Comparison of ENCODE assay signal across 13 cellular contexts in the genomic region with DNA sequence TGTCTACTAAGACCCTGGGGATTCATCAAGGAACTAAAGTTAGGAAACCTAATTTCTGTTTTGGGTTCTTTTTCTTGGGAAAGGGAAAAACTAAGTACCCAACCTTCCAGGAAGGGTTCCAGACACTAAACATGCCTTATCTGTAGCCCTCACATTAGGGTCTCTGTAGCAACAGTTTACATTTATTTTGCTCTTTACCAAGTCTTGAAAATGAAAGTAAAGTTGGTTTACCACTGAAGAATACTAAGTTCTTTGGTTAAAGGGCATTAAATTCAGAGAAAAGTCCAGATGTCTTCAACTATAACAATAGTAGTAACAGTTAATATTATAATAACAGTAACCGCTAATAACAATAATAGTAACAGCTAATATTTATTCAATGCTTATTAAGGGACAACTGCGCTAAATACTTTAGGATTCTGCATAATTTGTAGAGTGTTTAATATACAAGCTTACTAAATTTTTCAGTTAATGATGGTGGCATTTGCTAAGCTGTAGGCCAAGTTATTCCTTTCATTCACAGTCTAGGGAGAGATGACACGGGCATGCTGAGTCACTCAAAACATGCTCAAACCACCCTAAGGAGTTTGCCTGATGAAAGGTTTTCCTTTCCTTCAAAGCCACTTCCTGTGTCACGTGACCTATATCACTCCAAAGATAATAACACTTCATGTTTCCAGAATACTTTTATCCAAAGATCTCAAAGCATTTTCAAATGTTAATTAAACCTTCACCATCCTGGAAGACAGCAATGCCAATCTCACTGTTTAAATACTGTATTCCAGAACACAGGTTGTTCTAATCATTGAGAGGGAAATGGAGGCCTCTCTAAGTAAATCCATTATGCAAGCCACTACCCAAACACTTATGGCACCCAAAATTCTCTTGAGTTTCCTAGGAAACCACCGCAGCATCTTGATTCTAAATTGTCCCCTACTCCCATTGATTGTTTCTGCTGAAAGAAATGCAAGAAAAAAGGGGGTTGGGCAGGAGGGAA.
A peak's percentile ranks its signal among the peaks of the same experiment; 100 is the strongest.
DNase-seq lines count a peak whose midpoint lies in the region; ATAC-seq, FAIRE-seq and TF ChIP-seq lines count a peak whose summit lies in the region.
"Had no signal": no experiment of that assay in that cellular context is flagged by ENCODE, and none has a peak within 500 bp of the region (broad histone marks: within the 10 kb centered on the region; RNA-seq: fewer than 3 reads in every experiment).

No MANE protein-coding gene starts in this region.

- in situ Hi-C loops in ACHN (cut with HindIII; ENCODE audit: low pct_ligation_motif_present, low pct_unique_long_range_greater_than_20kb, low sequenced_read_pairs) (no loop called here), KBM-7 (cut with MboI; ENCODE audit: low pct_unique_long_range_greater_than_20kb, low sequenced_read_pairs) (no loop called here)

- H3K36me3 ChIP-seq in keratinocyte (ENCODE audit: control insufficient read depth in 2 of 2, extremely low read depth in 1 of 2, insufficient read depth in 2 of 2, low read length in 2 of 2) = no peaks in the 10 kb centered on the region

- ATAC-seq in GM21515 (IDR thresholded peaks at IDR 0.05; ENCODE audit: unreplicated experiment) (no peak), GM19455 (IDR thresholded peaks at IDR 0.05; ENCODE audit: unreplicated experiment) (no peak)
- ATAC-seq: stimulated activated effector memory CD8-positive, alpha-beta T cell treated with anti-CD3 and anti-CD28 coated beads, Interleukin-12 subunit alpha, Interleukin-12 subunit beta, amount 100 ng/mL, for 72 hours had no signal

- H3K4me1 ChIP-seq in keratinocyte (ENCODE audit: control insufficient read depth, extremely low read depth, insufficient read depth, low read length) = peaks cover 27% of the 10 kb centered on the region

- H3K27me3 ChIP-seq in keratinocyte (ENCODE audit: control insufficient read depth, extremely low read depth, insufficient read depth, low read length) = no peaks in the 10 kb centered on the region

- H3K4me2 ChIP-seq in keratinocyte (ENCODE audit: control insufficient read depth, extremely low read depth, insufficient read depth, low read depth, low read length) = peak overlapping the region; percentile 3

- no peak overlapping the region for H3K4me3 ChIP-seq in keratinocyte (ENCODE audit: control insufficient read depth in 2 of 3, extremely low read depth in 1 of 3, insufficient read depth in 2 of 3, low read depth in 1 of 3, low read length in 3 of 3)

- peak; percentile 46 for DNase-seq in ACHN
- DNase-seq in HS-5 (ENCODE audit: low read depth) = peak; percentile 63
- no peak for DNase-seq in keratinocyte (ENCODE audit: low read depth, low spot score)
- no peak for DNase-seq in NCI-H446 treated with DMSO at 0.1 percent for 48 hours (lab: John Stamatoyannopoulos, UW)
- no peak for DNase-seq in KBM-7
- DNase-seq: C1 segment of cervical spinal cord, NCI-H446, T1000 had no signal

- FAIRE-seq in TTC549 (lab: Jason Lieb, UNC) = peak; percentile 60
- FAIRE-seq in keratinocyte (lab: Jason Lieb, UNC) = peak; percentile 96
- FAIRE-seq: GM18507 had no signal

- H3K9me1 ChIP-seq in keratinocyte (ENCODE audit: control insufficient read depth, extremely low read depth, insufficient read depth, low read length) = no peaks in the 10 kb centered on the region

- no peak overlapping the region for H3K9ac ChIP-seq in keratinocyte (ENCODE audit: control insufficient read depth, extremely low read depth, insufficient read depth, low read length)

- H3K27ac ChIP-seq in keratinocyte (ENCODE audit: control insufficient read depth, insufficient read depth, low read length) = peak overlapping the region; percentile 65

- no peaks in the 10 kb centered on the region for H3K9me3 ChIP-seq in keratinocyte (ENCODE audit: control insufficient read depth, low read depth, low read length)

- TF ChIP-seq CTCF in keratinocyte (optimal IDR thresholded peaks at IDR 0.05 in 1 of 3, IDR thresholded peaks at IDR 0.05 in 1 of 3, conservative IDR thresholded peaks at IDR 0.05 in 1 of 3; ENCODE audit: extremely low read depth in 1 of 3, insufficient read depth in 2 of 3, low read length in 3 of 3) = no peak

- no peaks in the 10 kb centered on the region for H3K79me2 ChIP-seq in keratinocyte (ENCODE audit: control insufficient read depth, insufficient read depth, low read length)

- dilution Hi-C loops in keratinocyte (cut with MboI; ENCODE audit: extremely low pct_ligation_motif_present, low sequenced_read_pairs) = no loop called here

- peak overlapping the region; percentile 20 for H2AFZ ChIP-seq in keratinocyte (ENCODE audit: control insufficient read depth, low read length)

- no peaks in the 10 kb centered on the region for H4K20me1 ChIP-seq in keratinocyte (ENCODE audit: control insufficient read depth, extremely low read depth, insufficient read depth, low read length)

Comparison
In these comparisons a context has a peak if more than half of its experiments do, and no peak if none do; other contexts are left out.
1. DNase-seq: peak in ACHN (single experiment) and HS-5 (single experiment); none in keratinocyte (single experiment), NCI-H446 treated with DMSO at 0.1 percent for 48 hours (single experiment) and KBM-7 (single experiment).